In the genomic region with DNA sequence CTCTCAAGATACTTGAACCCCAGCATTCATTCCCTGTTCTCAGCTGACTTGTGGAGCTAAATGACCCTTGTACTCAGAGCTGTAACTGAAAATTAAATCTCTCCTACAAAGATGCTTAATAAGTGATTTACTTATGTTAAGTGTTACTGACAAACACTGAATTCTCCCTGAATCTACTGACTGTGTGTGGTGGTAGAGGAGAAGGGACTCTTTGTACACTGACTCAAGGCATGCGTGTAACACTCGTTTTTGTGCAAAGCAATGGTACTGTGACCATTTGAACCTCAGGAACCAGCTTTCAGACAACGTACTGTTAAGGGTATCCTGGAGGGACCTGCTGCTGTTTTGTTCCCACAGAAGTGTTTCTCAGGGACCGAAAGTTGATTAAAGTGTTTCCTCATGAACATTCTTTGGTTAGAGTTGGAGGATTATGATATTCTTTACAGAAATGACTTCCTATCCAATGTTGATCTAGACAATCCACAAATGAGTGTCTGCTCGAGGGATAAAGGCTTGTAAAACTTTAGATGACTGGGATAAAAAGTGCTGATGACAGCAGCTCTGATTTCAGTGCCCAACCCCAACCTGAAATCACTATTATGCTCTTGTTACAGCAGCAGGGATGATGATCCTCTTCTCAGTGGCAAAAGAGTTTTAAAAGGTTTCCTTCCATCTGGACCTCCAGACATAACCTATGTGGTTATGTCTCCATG, we compare ENCODE assay signal across 2 cellular contexts.
TF ChIP-seq lines count a peak whose summit lies in the region.

No MANE protein-coding gene starts in this region.

TF ChIP-seq in IMR-90, 13 proteins besides CTCF, POLR2A, EP300 and RAD21:
- TF ChIP-seq MAFK (IDR thresholded peaks at IDR 0.05; ENCODE audit: low read depth, low read length) (peak; percentile 53), BHLHE40 (IDR thresholded peaks at IDR 0.05; ENCODE audit: low read depth, low read length) (no peak)

TF ChIP-seq in HepG2, 621 proteins besides CTCF, POLR2A, EP300 and RAD21:
- TF ChIP-seq PCBP1 (IDR thresholded peaks at IDR 0.05; ENCODE audit: borderline replicate concordance, low read depth, low read length) (no peak), ZNF556 (CRISPR knock-in tag; IDR thresholded peaks at IDR 0.05; ENCODE audit: borderline replicate concordance) (no peak), MAFK (conservative IDR thresholded peaks at IDR 0.05 in 1 of 2, IDR thresholded peaks at IDR 0.05 in 1 of 2; ENCODE audit: low read length in 2 of 2) (peak; percentile 49 to 61; a peak in 3 of 4 replicates), HDAC6 (IDR thresholded peaks at IDR 0.05; ENCODE audit: low read depth, low read length) (no peak), MAFF (IDR thresholded peaks at IDR 0.05; ENCODE audit: low read depth, low read length) (0 out of 2 replicates have a peak, but pooled peaks have one; percentile 9), SRF (IDR thresholded peaks at IDR 0.05; ENCODE audit: low read depth, low read length) (no peak), ZBTB33 (CRISPR knock-in tag; IDR thresholded peaks at IDR 0.05) (no peak), MXI1 (IDR thresholded peaks at IDR 0.05; ENCODE audit: borderline replicate concordance, low read depth, low read length) (no peak), ZNF354B (CRISPR knock-in tag; IDR thresholded peaks at IDR 0.05) (no peak), TOE1 (CRISPR knock-in tag; IDR thresholded peaks at IDR 0.05) (no peak), FIP1L1 (IDR thresholded peaks at IDR 0.05; ENCODE audit: borderline replicate concordance, insufficient read depth, low read depth, low read length) (no peak)
- TF ChIP-seq, protein P1, sequence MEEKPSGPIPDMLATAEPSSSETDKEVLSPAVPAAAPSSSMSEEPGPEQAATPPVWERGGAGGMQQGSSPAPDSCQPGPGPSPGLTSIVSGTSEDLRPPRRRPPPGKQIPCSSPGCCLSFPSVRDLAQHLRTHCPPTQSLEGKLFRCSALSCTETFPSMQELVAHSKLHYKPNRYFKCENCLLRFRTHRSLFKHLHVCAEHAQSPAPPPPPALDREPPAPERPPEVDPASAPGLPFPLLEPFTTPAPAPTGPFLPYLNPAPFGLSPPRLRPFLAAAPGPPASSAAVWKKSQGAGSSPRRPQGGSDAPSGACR (CRISPR knock-in tag; IDR thresholded peaks at IDR 0.05), result no peak
